Comparison of ENCODE assay signal across 1 cellular context in the genomic region with DNA sequence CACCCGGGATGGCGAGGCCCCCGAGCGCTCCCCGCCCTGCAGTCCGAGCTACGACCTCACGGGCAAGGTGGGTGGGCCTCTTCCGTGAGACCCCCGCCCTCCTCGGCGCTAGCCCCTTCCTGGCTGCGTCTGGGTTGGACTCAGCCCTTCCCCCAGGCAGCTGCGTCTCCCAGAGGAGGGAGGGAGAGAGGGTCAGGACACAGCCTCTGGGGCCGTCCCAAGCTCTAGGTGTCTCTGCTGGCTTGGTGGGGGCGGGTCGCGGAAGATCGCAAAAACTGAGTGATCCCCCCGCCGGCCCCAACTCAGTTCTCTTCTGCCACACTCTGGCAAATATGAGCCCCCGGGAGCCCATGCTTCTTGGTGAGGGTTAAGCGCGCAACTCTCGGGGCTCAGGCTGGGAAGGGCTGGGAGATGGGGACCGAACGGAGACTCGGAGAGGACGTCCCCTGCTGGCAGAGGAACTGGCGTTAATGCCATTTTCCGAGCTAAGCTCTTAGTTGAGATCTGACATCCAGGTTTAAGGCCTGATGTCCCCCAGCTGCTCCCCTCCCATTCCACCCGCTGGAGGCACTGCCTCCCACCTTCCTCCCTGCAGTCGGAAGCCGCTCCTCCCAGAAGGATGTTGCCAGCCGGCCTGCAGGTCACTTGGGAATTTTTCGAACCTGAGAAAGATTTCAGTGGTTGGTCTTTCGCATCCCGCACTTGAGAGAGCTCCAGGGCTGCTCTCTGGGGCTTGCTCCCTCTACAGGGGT.
TF ChIP-seq lines count a peak whose summit lies in the region.

No MANE protein-coding gene starts in this region.

TF ChIP-seq in HepG2, 621 proteins besides CTCF, POLR2A, EP300 and RAD21 (continued from another document and continues in another):
- TF ChIP-seq, protein P1, sequence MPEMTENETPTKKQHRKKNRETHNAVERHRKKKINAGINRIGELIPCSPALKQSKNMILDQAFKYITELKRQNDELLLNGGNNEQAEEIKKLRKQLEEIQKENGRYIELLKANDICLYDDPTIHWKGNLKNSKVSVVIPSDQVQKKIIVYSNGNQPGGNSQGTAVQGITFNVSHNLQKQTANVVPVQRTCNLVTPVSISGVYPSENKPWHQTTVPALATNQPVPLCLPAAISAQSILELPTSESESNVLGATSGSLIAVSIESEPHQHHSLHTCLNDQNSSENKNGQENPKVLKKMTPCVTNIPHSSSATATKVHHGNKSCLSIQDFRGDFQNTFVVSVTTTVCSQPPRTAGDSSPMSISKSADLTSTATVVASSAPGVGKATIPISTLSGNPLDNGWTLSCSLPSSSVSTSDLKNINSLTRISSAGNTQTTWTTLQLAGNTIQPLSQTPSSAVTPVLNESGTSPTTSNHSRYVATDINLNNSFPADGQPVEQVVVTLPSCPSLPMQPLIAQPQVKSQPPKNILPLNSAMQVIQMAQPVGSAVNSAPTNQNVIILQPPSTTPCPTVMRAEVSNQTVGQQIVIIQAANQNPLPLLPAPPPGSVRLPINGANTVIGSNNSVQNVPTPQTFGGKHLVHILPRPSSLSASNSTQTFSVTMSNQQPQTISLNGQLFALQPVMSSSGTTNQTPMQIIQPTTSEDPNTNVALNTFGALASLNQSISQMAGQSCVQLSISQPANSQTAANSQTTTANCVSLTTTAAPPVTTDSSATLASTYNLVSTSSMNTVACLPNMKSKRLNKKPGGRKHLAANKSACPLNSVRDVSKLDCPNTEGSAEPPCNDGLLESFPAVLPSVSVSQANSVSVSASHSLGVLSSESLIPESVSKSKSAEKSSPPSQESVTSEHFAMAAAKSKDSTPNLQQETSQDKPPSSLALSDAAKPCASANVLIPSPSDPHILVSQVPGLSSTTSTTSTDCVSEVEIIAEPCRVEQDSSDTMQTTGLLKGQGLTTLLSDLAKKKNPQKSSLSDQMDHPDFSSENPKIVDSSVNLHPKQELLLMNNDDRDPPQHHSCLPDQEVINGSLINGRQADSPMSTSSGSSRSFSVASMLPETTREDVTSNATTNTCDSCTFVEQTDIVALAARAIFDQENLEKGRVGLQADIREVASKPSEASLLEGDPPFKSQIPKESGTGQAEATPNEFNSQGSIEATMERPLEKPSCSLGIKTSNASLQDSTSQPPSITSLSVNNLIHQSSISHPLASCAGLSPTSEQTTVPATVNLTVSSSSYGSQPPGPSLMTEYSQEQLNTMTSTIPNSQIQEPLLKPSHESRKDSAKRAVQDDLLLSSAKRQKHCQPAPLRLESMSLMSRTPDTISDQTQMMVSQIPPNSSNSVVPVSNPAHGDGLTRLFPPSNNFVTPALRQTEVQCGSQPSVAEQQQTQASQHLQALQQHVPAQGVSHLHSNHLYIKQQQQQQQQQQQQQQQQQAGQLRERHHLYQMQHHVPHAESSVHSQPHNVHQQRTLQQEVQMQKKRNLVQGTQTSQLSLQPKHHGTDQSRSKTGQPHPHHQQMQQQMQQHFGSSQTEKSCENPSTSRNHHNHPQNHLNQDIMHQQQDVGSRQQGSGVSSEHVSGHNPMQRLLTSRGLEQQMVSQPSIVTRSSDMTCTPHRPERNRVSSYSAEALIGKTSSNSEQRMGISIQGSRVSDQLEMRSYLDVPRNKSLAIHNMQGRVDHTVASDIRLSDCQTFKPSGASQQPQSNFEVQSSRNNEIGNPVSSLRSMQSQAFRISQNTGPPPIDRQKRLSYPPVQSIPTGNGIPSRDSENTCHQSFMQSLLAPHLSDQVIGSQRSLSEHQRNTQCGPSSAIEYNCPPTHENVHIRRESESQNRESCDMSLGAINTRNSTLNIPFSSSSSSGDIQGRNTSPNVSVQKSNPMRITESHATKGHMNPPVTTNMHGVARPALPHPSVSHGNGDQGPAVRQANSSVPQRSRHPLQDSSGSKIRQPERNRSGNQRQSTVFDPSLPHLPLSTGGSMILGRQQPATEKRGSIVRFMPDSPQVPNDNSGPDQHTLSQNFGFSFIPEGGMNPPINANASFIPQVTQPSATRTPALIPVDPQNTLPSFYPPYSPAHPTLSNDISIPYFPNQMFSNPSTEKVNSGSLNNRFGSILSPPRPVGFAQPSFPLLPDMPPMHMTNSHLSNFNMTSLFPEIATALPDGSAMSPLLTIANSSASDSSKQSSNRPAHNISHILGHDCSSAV (CRISPR knock-in tag; IDR thresholded peaks at IDR 0.05; ENCODE audit: borderline replicate concordance) = no peak
- TF ChIP-seq ZNF761 (CRISPR knock-in tag; conservative IDR thresholded peaks at IDR 0.05) = peak; percentile 12; the same call in 1 of the 2 replicates
- TF ChIP-seq, protein P2, sequence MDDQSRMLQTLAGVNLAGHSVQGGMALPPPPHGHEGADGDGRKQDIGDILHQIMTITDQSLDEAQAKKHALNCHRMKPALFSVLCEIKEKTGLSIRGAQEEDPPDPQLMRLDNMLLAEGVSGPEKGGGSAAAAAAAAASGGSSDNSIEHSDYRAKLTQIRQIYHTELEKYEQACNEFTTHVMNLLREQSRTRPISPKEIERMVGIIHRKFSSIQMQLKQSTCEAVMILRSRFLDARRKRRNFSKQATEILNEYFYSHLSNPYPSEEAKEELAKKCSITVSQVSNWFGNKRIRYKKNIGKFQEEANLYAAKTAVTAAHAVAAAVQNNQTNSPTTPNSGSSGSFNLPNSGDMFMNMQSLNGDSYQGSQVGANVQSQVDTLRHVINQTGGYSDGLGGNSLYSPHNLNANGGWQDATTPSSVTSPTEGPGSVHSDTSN (CRISPR knock-in tag; IDR thresholded peaks at IDR 0.05; ENCODE audit: borderline replicate concordance) = 0 out of 2 replicates have a peak, but pooled peaks have one; percentile 40
- no peak for TF ChIP-seq CC2D1A (CRISPR knock-in tag; IDR thresholded peaks at IDR 0.05)
- TF ChIP-seq ZNF777 (CRISPR knock-in tag; IDR thresholded peaks at IDR 0.05) = peak; percentile 89; the same call in 1 of the 2 replicates
- TF ChIP-seq, protein P3, sequence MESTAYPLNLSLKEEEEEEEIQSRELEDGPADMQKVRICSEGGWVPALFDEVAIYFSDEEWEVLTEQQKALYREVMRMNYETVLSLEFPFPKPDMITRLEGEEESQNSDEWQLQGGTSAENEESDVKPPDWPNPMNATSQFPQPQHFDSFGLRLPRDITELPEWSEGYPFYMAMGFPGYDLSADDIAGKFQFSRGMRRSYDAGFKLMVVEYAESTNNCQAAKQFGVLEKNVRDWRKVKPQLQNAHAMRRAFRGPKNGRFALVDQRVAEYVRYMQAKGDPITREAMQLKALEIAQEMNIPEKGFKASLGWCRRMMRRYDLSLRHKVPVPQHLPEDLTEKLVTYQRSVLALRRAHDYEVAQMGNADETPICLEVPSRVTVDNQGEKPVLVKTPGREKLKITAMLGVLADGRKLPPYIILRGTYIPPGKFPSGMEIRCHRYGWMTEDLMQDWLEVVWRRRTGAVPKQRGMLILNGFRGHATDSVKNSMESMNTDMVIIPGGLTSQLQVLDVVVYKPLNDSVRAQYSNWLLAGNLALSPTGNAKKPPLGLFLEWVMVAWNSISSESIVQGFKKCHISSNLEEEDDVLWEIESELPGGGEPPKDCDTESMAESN (CRISPR knock-in tag; conservative IDR thresholded peaks at IDR 0.05) = peak; percentile 39; the same call in 1 of the 2 replicates
- no peak for TF ChIP-seq SALL1 (CRISPR knock-in tag; IDR thresholded peaks at IDR 0.05)
- TF ChIP-seq PHF21A (CRISPR knock-in tag; IDR thresholded peaks at IDR 0.05) = peak; percentile 51; the same call in 1 of the 2 replicates
- TF ChIP-seq, protein P4, sequence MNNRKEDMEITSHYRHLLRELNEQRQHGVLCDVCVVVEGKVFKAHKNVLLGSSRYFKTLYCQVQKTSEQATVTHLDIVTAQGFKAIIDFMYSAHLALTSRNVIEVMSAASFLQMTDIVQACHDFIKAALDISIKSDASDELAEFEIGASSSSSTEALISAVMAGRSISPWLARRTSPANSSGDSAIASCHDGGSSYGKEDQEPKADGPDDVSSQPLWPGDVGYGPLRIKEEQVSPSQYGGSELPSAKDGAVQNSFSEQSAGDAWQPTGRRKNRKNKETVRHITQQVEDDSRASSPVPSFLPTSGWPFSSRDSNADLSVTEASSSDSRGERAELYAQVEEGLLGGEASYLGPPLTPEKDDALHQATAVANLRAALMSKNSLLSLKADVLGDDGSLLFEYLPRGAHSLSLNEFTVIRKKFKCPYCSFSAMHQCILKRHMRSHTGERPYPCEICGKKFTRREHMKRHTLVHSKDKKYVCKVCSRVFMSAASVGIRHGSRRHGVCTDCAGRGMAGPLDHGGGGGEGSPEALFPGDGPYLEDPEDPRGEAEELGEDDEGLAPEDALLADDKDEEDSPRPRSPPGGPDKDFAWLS (CRISPR knock-in tag; IDR thresholded peaks at IDR 0.05; ENCODE audit: borderline replicate concordance) = 0 out of 2 replicates have a peak, but pooled peaks have one; percentile 8
- TF ChIP-seq, protein P5, sequence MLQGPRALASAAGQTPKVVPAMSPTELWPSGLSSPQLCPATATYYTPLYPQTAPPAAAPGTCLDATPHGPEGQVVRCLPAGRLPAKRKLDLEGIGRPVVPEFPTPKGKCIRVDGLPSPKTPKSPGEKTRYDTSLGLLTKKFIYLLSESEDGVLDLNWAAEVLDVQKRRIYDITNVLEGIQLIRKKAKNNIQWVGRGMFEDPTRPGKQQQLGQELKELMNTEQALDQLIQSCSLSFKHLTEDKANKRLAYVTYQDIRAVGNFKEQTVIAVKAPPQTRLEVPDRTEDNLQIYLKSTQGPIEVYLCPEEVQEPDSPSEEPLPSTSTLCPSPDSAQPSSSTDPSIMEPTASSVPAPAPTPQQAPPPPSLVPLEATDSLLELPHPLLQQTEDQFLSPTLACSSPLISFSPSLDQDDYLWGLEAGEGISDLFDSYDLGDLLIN (CRISPR knock-in tag; IDR thresholded peaks at IDR 0.05; ENCODE audit: borderline replicate concordance) = 0 out of 2 replicates have a peak, but pooled peaks have one; percentile 19
- TF ChIP-seq CHD2 (IDR thresholded peaks at IDR 0.05; ENCODE audit: low read depth, low read length) = peak; percentile 24; the same call in 1 of the 2 replicates
- TF ChIP-seq ZNF782 (CRISPR knock-in tag; IDR thresholded peaks at IDR 0.05; ENCODE audit: borderline replicate concordance) = 0 out of 2 replicates have a peak, but pooled peaks have one; percentile 32
- TF ChIP-seq, protein P6, sequence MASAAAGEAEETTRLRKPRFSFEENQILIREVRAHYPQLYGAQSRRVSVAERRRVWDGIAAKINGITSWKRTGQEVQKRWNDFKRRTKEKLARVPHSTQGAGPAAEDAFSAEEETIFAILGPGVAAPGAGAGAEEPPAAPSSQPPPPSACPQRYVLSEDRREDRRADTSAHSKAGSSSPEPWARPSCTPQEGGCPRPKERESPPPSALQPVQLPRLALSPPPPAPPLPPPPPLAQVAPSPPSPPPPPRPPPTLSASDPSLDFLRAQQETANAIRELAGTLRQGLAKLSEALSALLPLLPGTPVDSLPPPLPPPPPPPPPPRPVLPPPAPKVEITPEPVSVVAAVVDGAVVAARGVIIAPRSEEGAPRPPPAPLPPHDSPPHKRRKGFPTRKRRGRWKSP (CRISPR knock-in tag; IDR thresholded peaks at IDR 0.05) = no peak; the same call in 1 of the 2 replicates
- TF ChIP-seq, protein P7, sequence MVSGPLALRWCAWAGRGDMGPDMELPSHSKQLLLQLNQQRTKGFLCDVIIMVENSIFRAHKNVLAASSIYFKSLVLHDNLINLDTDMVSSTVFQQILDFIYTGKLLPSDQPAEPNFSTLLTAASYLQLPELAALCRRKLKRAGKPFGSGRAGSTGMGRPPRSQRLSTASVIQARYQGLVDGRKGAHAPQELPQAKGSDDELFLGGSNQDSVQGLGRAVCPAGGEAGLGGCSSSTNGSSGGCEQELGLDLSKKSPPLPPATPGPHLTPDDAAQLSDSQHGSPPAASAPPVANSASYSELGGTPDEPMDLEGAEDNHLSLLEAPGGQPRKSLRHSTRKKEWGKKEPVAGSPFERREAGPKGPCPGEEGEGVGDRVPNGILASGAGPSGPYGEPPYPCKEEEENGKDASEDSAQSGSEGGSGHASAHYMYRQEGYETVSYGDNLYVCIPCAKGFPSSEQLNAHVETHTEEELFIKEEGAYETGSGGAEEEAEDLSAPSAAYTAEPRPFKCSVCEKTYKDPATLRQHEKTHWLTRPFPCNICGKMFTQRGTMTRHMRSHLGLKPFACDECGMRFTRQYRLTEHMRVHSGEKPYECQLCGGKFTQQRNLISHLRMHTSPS (CRISPR knock-in tag; IDR thresholded peaks at IDR 0.05; ENCODE audit: low read depth) = no peak
- no peak for TF ChIP-seq SSRP1 (CRISPR knock-in tag; IDR thresholded peaks at IDR 0.05)
- TF ChIP-seq XRCC5 (optimal IDR thresholded peaks at IDR 0.05; ENCODE audit: low read length) = peak; percentile 31
- TF ChIP-seq, protein P8, sequence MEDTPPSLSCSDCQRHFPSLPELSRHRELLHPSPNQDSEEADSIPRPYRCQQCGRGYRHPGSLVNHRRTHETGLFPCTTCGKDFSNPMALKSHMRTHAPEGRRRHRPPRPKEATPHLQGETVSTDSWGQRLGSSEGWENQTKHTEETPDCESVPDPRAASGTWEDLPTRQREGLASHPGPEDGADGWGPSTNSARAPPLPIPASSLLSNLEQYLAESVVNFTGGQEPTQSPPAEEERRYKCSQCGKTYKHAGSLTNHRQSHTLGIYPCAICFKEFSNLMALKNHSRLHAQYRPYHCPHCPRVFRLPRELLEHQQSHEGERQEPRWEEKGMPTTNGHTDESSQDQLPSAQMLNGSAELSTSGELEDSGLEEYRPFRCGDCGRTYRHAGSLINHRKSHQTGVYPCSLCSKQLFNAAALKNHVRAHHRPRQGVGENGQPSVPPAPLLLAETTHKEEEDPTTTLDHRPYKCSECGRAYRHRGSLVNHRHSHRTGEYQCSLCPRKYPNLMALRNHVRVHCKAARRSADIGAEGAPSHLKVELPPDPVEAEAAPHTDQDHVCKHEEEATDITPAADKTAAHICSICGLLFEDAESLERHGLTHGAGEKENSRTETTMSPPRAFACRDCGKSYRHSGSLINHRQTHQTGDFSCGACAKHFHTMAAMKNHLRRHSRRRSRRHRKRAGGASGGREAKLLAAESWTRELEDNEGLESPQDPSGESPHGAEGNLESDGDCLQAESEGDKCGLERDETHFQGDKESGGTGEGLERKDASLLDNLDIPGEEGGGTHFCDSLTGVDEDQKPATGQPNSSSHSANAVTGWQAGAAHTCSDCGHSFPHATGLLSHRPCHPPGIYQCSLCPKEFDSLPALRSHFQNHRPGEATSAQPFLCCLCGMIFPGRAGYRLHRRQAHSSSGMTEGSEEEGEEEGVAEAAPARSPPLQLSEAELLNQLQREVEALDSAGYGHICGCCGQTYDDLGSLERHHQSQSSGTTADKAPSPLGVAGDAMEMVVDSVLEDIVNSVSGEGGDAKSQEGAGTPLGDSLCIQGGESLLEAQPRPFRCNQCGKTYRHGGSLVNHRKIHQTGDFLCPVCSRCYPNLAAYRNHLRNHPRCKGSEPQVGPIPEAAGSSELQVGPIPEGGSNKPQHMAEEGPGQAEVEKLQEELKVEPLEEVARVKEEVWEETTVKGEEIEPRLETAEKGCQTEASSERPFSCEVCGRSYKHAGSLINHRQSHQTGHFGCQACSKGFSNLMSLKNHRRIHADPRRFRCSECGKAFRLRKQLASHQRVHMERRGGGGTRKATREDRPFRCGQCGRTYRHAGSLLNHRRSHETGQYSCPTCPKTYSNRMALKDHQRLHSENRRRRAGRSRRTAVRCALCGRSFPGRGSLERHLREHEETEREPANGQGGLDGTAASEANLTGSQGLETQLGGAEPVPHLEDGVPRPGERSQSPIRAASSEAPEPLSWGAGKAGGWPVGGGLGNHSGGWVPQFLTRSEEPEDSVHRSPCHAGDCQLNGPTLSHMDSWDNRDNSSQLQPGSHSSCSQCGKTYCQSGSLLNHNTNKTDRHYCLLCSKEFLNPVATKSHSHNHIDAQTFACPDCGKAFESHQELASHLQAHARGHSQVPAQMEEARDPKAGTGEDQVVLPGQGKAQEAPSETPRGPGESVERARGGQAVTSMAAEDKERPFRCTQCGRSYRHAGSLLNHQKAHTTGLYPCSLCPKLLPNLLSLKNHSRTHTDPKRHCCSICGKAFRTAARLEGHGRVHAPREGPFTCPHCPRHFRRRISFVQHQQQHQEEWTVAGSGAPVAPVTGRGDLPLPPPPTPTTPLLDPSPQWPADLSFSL (CRISPR knock-in tag; IDR thresholded peaks at IDR 0.05) = peak; percentile 45; the same call in 1 of the 2 replicates
- TF ChIP-seq DR1 (CRISPR knock-in tag; IDR thresholded peaks at IDR 0.05) = no peak
- TF ChIP-seq SAFB2 (CRISPR knock-in tag; IDR thresholded peaks at IDR 0.05; ENCODE audit: borderline replicate concordance, low read depth) = 0 out of 2 replicates have a peak, but pooled peaks have one; percentile 65
- TF ChIP-seq SRF (IDR thresholded peaks at IDR 0.05; ENCODE audit: low read depth, low read length) = no peak
- peak; percentile 64; the same call in 1 of the 2 replicates for TF ChIP-seq TARDBP (CRISPR knock-in tag; IDR thresholded peaks at IDR 0.05)
